In the genomic region with DNA sequence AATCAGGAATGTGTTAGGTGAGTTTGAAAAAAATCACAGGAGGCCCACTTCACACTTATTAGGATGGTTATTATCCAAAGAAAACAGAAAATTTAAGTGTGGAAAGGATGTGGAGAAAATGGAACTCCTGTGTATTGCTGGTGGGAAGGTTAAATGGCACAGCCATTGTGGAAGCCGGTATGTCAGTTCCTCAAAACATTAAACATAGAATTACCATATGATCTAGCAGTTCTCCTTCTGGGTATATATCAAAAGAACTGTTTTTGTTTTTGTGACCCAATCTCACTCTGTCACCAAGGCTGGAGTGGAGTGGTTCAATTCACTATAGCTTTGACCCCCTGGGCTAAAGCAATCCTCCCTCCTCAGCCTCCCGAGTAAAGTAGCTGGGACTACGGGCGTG, we compare ENCODE assay signal across 16 cellular contexts. TPM values are rescaled to one million over a fixed set of nuclear protein-coding genes. Genes with fewer than 3 reads are reported as not detected.
DNase-seq lines count a peak whose midpoint lies in the region; ATAC-seq and TF ChIP-seq lines count a peak whose summit lies in the region.
"Had no signal": no experiment of that assay in that cellular context is flagged by ENCODE, and none has a peak within 500 bp of the region (broad histone marks: within the 10 kb centered on the region; RNA-seq: fewer than 3 reads in every experiment).

No MANE protein-coding gene starts in this region.

- H3K4me1 Mint-ChIP-seq in WTC11: peaks cover 58% of the 10 kb centered on the region

- no peaks in the 10 kb centered on the region for H3K9me3 Mint-ChIP-seq in WTC11

- no peak overlapping the region for H3K4me3 Mint-ChIP-seq in WTC11

- H3K79me2 ChIP-seq in mammary epithelial cell (ENCODE audit: insufficient read depth, low read length): peaks cover 63% of the 10 kb centered on the region

- H3K9me3 ChIP-seq in mammary epithelial cell (replicated peaks; ENCODE audit: insufficient read depth, low read length) (no peaks in the 10 kb centered on the region), breast epithelium (no peaks in the 10 kb centered on the region), iPS-20b (ENCODE audit: insufficient read depth, low read depth, low read length) (no peaks in the 10 kb centered on the region)
- H3K9me3 ChIP-seq: HAP-1 had no signal

- CTCF ChIA-PET in mammary epithelial cell (lab: Charles Lee; ENCODE audit: low non-redundant PET): no interaction called here
- CTCF ChIA-PET in WTC11 (lab: Charles Lee): interaction anchor here (1.2 kb wide), 1 partner anchor 9 kb away, joined by 4 read pairs; no protein-coding TSS in a partner anchor

- TF ChIP-seq POLR2A in breast epithelium (IDR thresholded peaks at IDR 0.05): no peak

- WGBS in mammary epithelial cell (ENCODE audit: low coverage, missing lambda C conversion rate): 100% methylated on average over 4 of the region's 4 CpGs

- dilution Hi-C loops in mammary epithelial cell (cut with HindIII; ENCODE audit: low sequenced_read_pairs): no loop called here

- H3K4me3 ChIP-seq in mammary epithelial cell (replicated peaks in 1 of 3; ENCODE audit: insufficient read depth in 1 of 3, low read depth in 2 of 3, low read length in 3 of 3): no peak overlapping the region
- no peak overlapping the region for H3K4me3 ChIP-seq in breast epithelium
- H3K4me3 ChIP-seq in iPS-20b (ENCODE audit: low read length): no peak overlapping the region
- H3K4me3 ChIP-seq: HAP-1 had no signal

- intact Hi-C loops in mammary epithelial cell (cut with micrococcal nuclease): no loop called here
- intact Hi-C loops in breast epithelium (cut with DNase I; ENCODE audit: low total_unique reads): no loop called here

- no peak overlapping the region for H2AFZ ChIP-seq in mammary epithelial cell (ENCODE audit: low read depth, low read length)

- H3K4me1 ChIP-seq in mammary epithelial cell (ENCODE audit: insufficient read depth, low read length) (peaks cover 11% of the 10 kb centered on the region), breast epithelium (peaks cover 0 to 4% of the 10 kb centered on the region in 2 donors), iPS-20b (ENCODE audit: insufficient read depth, low read length) (peaks cover 22% of the 10 kb centered on the region; the same call in 1 of the 2 replicates)

- H3K27me3 Mint-ChIP-seq in WTC11 (ENCODE audit: low read depth): no peaks in the 10 kb centered on the region

- H3K4me2 ChIP-seq in mammary epithelial cell (ENCODE audit: insufficient read depth, low read depth, low read length): no peak overlapping the region

- in situ Hi-C loops in mammary epithelial cell (cut with MboI; ENCODE audit: low sequenced_read_pairs in 2 of 2): no loop called here

- no peak overlapping the region for H3K9ac ChIP-seq in mammary epithelial cell (ENCODE audit: insufficient read depth, low read length)
- 0 out of 2 replicates have a peak overlapping the region, but pooled peaks have one; percentile 5 for H3K9ac ChIP-seq in iPS-20b (ENCODE audit: low read depth, low read length)

- H3K36me3 ChIP-seq in mammary epithelial cell (ENCODE audit: insufficient read depth, low read length) (no peaks in the 10 kb centered on the region), breast epithelium (no peaks in the 10 kb centered on the region), iPS-20b (ENCODE audit: insufficient read depth, low read depth, low read length) (no peaks in the 10 kb centered on the region)
- H3K36me3 ChIP-seq: HAP-1 had no signal

- BruUV-seq in mammary epithelial cell (replicated peaks; lab: Mats Ljungman, UMichigan): no TSS peak

- H3K27ac ChIP-seq in mammary epithelial cell (ENCODE audit: insufficient read depth, low read depth, low read length): peak overlapping the region; percentile 7
- peak overlapping the region in 1 of 2 donors; percentile 1 for H3K27ac ChIP-seq in breast epithelium
- H3K27ac ChIP-seq in iPS-20b (ENCODE audit: low read length): no peak overlapping the region

- H4K20me1 ChIP-seq in mammary epithelial cell (ENCODE audit: insufficient read depth, low read length): no peaks in the 10 kb centered on the region

- TF ChIP-seq CTCF in mammary epithelial cell (conservative IDR thresholded peaks at IDR 0.05 in 1 of 2, IDR thresholded peaks at IDR 0.05 in 1 of 2; ENCODE audit: extremely low read depth in 1 of 2, insufficient read depth in 1 of 2, low read depth in 1 of 2, low read length in 2 of 2): no peak
- TF ChIP-seq CTCF in breast epithelium (IDR thresholded peaks at IDR 0.05): no peak
- TF ChIP-seq CTCF in WTC11 (IDR thresholded peaks at IDR 0.05): no peak

- no peaks in the 10 kb centered on the region for H3K27me3 ChIP-seq in mammary epithelial cell (ENCODE audit: insufficient read depth, low read length)
- no peaks in the 10 kb centered on the region for H3K27me3 ChIP-seq in breast epithelium
- H3K27me3 ChIP-seq in iPS-20b (ENCODE audit: insufficient read depth, low read length): no peaks in the 10 kb centered on the region

- H3K36me3 Mint-ChIP-seq in WTC11: peaks cover 15% of the 10 kb centered on the region

- ATAC-seq in WTC11 (no peak), HG03565 (IDR thresholded peaks at IDR 0.05; ENCODE audit: unreplicated experiment) (no peak), HG03460 (IDR thresholded peaks at IDR 0.05; ENCODE audit: unreplicated experiment) (no peak)

- DNase-seq in mammary epithelial cell (no peak), breast epithelium (ENCODE audit: low spot score in 2 of 2) (no peak), WTC11 (ENCODE audit: low spot score) (no peak), LoVo (ENCODE audit: low spot score) (no peak)
- no peak for DNase-seq in stimulated activated naive CD4-positive, alpha-beta T cell (lab: John Stamatoyannopoulos, UW)
- DNase-seq: C1 segment of cervical spinal cord, DMS53, NCI-H1105, NCI-H1694 treated with DMSO at 0.1 percent for 48 hours, NCI-H345, OCI-M1 had no signal

- POLR2A ChIA-PET in WTC11 (lab: Charles Lee): interaction anchor here (1.3 kb wide), 1 partner anchor 9 kb away, joined by 7 read pairs; no protein-coding TSS in a partner anchor

- H3K27ac Mint-ChIP-seq in WTC11: peak overlapping the region; percentile 87

TF ChIP-seq in WTC11, 78 proteins besides CTCF, POLR2A, EP300 and RAD21:
- TF ChIP-seq ZNF396 (CRISPR knock-in tag; IDR thresholded peaks at IDR 0.05; ENCODE audit: borderline replicate concordance): no peak
- TF ChIP-seq, protein P1, sequence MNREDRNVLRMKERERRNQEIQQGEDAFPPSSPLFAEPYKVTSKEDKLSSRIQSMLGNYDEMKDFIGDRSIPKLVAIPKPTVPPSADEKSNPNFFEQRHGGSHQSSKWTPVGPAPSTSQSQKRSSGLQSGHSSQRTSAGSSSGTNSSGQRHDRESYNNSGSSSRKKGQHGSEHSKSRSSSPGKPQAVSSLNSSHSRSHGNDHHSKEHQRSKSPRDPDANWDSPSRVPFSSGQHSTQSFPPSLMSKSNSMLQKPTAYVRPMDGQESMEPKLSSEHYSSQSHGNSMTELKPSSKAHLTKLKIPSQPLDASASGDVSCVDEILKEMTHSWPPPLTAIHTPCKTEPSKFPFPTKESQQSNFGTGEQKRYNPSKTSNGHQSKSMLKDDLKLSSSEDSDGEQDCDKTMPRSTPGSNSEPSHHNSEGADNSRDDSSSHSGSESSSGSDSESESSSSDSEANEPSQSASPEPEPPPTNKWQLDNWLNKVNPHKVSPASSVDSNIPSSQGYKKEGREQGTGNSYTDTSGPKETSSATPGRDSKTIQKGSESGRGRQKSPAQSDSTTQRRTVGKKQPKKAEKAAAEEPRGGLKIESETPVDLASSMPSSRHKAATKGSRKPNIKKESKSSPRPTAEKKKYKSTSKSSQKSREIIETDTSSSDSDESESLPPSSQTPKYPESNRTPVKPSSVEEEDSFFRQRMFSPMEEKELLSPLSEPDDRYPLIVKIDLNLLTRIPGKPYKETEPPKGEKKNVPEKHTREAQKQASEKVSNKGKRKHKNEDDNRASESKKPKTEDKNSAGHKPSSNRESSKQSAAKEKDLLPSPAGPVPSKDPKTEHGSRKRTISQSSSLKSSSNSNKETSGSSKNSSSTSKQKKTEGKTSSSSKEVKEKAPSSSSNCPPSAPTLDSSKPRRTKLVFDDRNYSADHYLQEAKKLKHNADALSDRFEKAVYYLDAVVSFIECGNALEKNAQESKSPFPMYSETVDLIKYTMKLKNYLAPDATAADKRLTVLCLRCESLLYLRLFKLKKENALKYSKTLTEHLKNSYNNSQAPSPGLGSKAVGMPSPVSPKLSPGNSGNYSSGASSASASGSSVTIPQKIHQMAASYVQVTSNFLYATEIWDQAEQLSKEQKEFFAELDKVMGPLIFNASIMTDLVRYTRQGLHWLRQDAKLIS (CRISPR knock-in tag; IDR thresholded peaks at IDR 0.05; ENCODE audit: borderline replicate concordance): no peak
- TF ChIP-seq CREB1 (CRISPR knock-in tag; IDR thresholded peaks at IDR 0.05): no peak
- no peak for TF ChIP-seq ATF1 (CRISPR knock-in tag; IDR thresholded peaks at IDR 0.05)
- TF ChIP-seq SMAD4 (CRISPR knock-in tag; IDR thresholded peaks at IDR 0.05): no peak
- TF ChIP-seq HMGA2 (CRISPR knock-in tag; IDR thresholded peaks at IDR 0.05): no peak

RNA-seq across cellular contexts. Expression of gene ZFYVE19, which starts 10.4 kb away (rescaled TPM):
- total RNA-seq in mammary epithelial cell (10 to 100 TPM; 20.2 to 21.2 TPM), breast epithelium (10 to 100 TPM; 19.4 to 58.8 (median 44.6) TPM), WTC11 (2021) (17.3 to 18.9 TPM (median 17.6 TPM) in 3 replicates)
- polyA plus RNA-seq in mammary epithelial cell: 36.6 TPM
- polyA minus RNA-seq in mammary epithelial cell: 40.3 TPM

RNA-seq across cellular contexts. Expression of gene DNAJC17, which starts 10.8 kb away (rescaled TPM):
- total RNA-seq in mammary epithelial cell (10 to 100 TPM; 12.0 to 40.9 TPM), breast epithelium (10 to 100 TPM; 18.4 to 55.8 (median 24.3) TPM), WTC11 (2021) (49.8 to 53.0 TPM (median 50.2 TPM) in 3 replicates)
- polyA plus RNA-seq in mammary epithelial cell: 48.4 TPM
- polyA minus RNA-seq in mammary epithelial cell: 31.5 TPM

RNA-seq across cellular contexts. Expression of gene C15orf62, which starts 26.7 kb away (rescaled TPM):
- total RNA-seq in mammary epithelial cell (under 1 TPM in 1 of 2 donors, not detected in 1; 0.21 TPM), breast epithelium (1 to 10 TPM in 2 of 3 donors, under 1 TPM in 1; 0.48 to 4.7 (median 2.0) TPM), WTC11 (2021) (0.46 to 0.92 TPM (median 0.72 TPM) in 3 replicates)
- 0.05 TPM for polyA plus RNA-seq in mammary epithelial cell
- polyA minus RNA-seq in mammary epithelial cell: not detected

RNA-seq across cellular contexts. Expression of gene PPP1R14D, which starts 32.0 kb away (rescaled TPM):
- total RNA-seq in mammary epithelial cell: not detected
- polyA plus RNA-seq in mammary epithelial cell: not detected
- polyA minus RNA-seq in mammary epithelial cell: not detected
- 1 to 10 TPM in 2 of 3 donors, not detected in 1; 1.3 to 4.9 TPM for total RNA-seq in breast epithelium
- 0.25 TPM in 1 of 3 replicates, not detected in the others for total RNA-seq in WTC11 (2021)
- total RNA-seq: A172 had no signal

RNA-seq across cellular contexts. Expression of gene GCHFR, which starts 32.6 kb away (rescaled TPM):
- total RNA-seq in mammary epithelial cell (1 to 10 TPM; 1.0 to 1.2 TPM), breast epithelium (100 to 1,000 TPM in 1 of 3 donors, 10 to 100 TPM in 2; 56.0 to 100 (median 61.9) TPM), WTC11 (2021) (42.3 to 63.8 TPM (median 62.9 TPM) in 3 replicates)
- polyA plus RNA-seq in mammary epithelial cell: 1.3 TPM
- not detected for polyA minus RNA-seq in mammary epithelial cell
